ENCODE assay signal across 8 cellular contexts in genomic region chr19:44111910-44112463, GRCh38.
DNase-seq lines count a peak whose midpoint lies in the region; ATAC-seq lines count a peak whose summit lies in the region.

No MANE protein-coding gene starts in this region.

- ATAC-seq in HG02642 (IDR thresholded peaks at IDR 0.05; ENCODE audit: poor library complexity, unreplicated experiment) (no peak), GM21717 (IDR thresholded peaks at IDR 0.05; ENCODE audit: unreplicated experiment) (no peak), HG02938 (IDR thresholded peaks at IDR 0.05; ENCODE audit: unreplicated experiment) (no peak)

- DNase-seq in DMS114 treated with DMSO at 0.1 percent for 48 hours (lab: John Stamatoyannopoulos, UW; ENCODE audit: unreplicated experiment) (peak; percentile 76), NAMALWA (ENCODE audit: low spot score) (peak; percentile 14), amniotic stem cell (lab: John Stamatoyannopoulos, UW) (peak; percentile 82), iPS-NIHi11 (ENCODE audit: low spot score) (peak; percentile 31), stromal cell of bone marrow (ENCODE audit: low read depth) (peak; percentile 82)

Comparison
In these comparisons a context has a peak if more than half of its experiments do, and no peak if none do; other contexts are left out.
1. DNase-seq: peak in every context shown above with its lines; median percentile 82 in amniotic stem cell; 82 in stromal cell of bone marrow; 76 in DMS114 treated with DMSO at 0.1 percent for 48 hours; 31 in iPS-NIHi11; 14 in NAMALWA.